ENCODE assay signal across 9 cellular contexts in the genomic region with DNA sequence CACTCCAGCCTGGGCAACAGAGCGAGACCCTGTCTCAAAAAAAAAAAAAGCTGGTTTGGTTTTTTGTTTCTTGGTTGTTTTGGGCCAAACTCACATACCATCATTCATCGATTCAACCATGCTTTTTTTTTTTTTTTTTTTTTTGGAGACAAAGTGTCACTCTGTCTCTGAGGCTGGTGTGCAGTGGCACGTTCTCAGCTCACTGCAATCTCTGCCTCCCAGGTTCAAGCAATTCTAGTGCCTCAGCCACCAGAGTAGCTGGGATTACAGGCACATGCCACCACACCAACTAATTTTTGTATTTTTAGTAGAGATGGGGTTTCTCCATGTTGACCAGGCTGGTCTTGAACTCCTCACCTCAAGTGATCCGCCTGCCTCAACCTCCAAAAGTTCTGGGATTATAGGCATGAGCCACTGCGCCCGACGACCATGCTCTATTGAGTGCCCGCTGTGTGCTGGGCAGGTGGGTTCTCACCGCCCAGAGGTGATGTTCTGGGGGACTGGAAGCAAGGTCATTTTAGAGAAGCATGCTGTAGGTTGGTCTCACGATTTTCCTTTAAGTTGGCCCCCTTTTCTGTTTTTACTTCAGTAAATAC.
A peak's percentile ranks its signal among the peaks of the same experiment; 100 is the strongest.
DNase-seq lines count a peak whose midpoint lies in the region; ATAC-seq and TF ChIP-seq lines count a peak whose summit lies in the region.
"Had no signal": no experiment of that assay in that cellular context is flagged by ENCODE, and none has a peak within 500 bp of the region (broad histone marks: within the 10 kb centered on the region; RNA-seq: fewer than 3 reads in every experiment).

No MANE protein-coding gene starts in this region.

- no peaks in the 10 kb centered on the region for H3K79me2 ChIP-seq in parathyroid adenoma

- H3K4me1 ChIP-seq in BLaER1 treated with 17β-estradiol and CSF1 and Interleukin-3, amounts not matched to agents 10 nM and 100 nM = peaks cover 62 to 92% (median 81%) of the 10 kb centered on the region in 10 experiments
- peaks cover 33% of the 10 kb centered on the region for H3K4me1 ChIP-seq in parathyroid adenoma

- H3K27me3 ChIP-seq in BLaER1 treated with 17β-estradiol and CSF1 and Interleukin-3, amounts not matched to agents 10 nM and 100 nM = no peaks in the 10 kb centered on the region
- H3K27me3 ChIP-seq in parathyroid adenoma (ENCODE audit: control insufficient read depth, insufficient read depth, low read length) = no peaks in the 10 kb centered on the region

- H4K20me1 ChIP-seq in BLaER1 treated with 17β-estradiol and CSF1 and Interleukin-3, amounts not matched to agents 10 nM and 100 nM = no peaks in the 10 kb centered on the region

- peak overlapping the region; percentile 11 to 97 (median 60); a peak in 16 of 22 replicates for H3K9ac ChIP-seq in BLaER1 treated with 17β-estradiol and CSF1 and Interleukin-3, amounts not matched to agents 10 nM and 100 nM
- no peak overlapping the region for H3K9ac ChIP-seq in parathyroid adenoma

- peak overlapping the region in 1 of 10 experiments; percentile 35; a peak in 2 of 20 replicates for H3K4me3 ChIP-seq in BLaER1 treated with 17β-estradiol and CSF1 and Interleukin-3, amounts not matched to agents 10 nM and 100 nM
- no peak overlapping the region for H3K4me3 ChIP-seq in coronary artery
- H3K4me3 ChIP-seq in parathyroid adenoma (ENCODE audit: low read depth, low read length) = no peak overlapping the region

- ATAC-seq in GM18505 (IDR thresholded peaks at IDR 0.05; ENCODE audit: unreplicated experiment) = no peak

- no peaks in the 10 kb centered on the region for H3K9me3 ChIP-seq in BLaER1 treated with 17β-estradiol and CSF1 and Interleukin-3, amounts not matched to agents 10 nM and 100 nM (replicated peaks in 1 of 11)
- no peaks in the 10 kb centered on the region for H3K9me3 ChIP-seq in KOPT-K1 (ENCODE audit: insufficient read depth, low read length, poor library complexity, severe bottlenecking)
- H3K9me3 ChIP-seq in parathyroid adenoma (ENCODE audit: control insufficient read depth, low read length) = no peaks in the 10 kb centered on the region

- TF ChIP-seq CTCF in coronary artery (IDR thresholded peaks at IDR 0.05) = no peak
- no peak for TF ChIP-seq CTCF in parathyroid adenoma (IDR thresholded peaks at IDR 0.05)
- no peak for TF ChIP-seq CTCF in GM20000 (IDR thresholded peaks at IDR 0.05; ENCODE audit: extremely low read depth, missing control alignments)

- no peak overlapping the region for H2AFZ ChIP-seq in parathyroid adenoma

- no peaks in the 10 kb centered on the region for H3K36me3 ChIP-seq in BLaER1 treated with 17β-estradiol and CSF1 and Interleukin-3, amounts not matched to agents 10 nM and 100 nM
- H3K36me3 ChIP-seq in KOPT-K1 (ENCODE audit: insufficient read depth, low read length) (no peaks in the 10 kb centered on the region), parathyroid adenoma (ENCODE audit: control insufficient read depth, insufficient read depth, low read length) (no peaks in the 10 kb centered on the region)

- peak overlapping the region; percentile 59 to 99 (median 97); a peak in 20 of 22 replicates for H3K27ac ChIP-seq in BLaER1 treated with 17β-estradiol and CSF1 and Interleukin-3, amounts not matched to agents 10 nM and 100 nM
- H3K27ac ChIP-seq in KOPT-K1 (ENCODE audit: low read depth, low read length, poor library complexity, severe bottlenecking) (peak overlapping the region; percentile 99), coronary artery (peak overlapping the region; percentile 97 to 100), parathyroid adenoma (peak overlapping the region; percentile 22)

- no peak for TF ChIP-seq POLR2A in GM18505 (IDR thresholded peaks at IDR 0.05; ENCODE audit: borderline replicate concordance, extremely low read depth, insufficient read depth, insufficient read length)

- no peak for DNase-seq in coronary artery (ENCODE audit: low spot score)
- no peak for DNase-seq in GM20000 (ENCODE audit: low spot score)
- DNase-seq in cortex of kidney (lab: John Stamatoyannopoulos, UW) = no peak
- no peak for DNase-seq in central memory CD4-positive, alpha-beta T cell
- DNase-seq: NCI-H526 treated with DMSO at 0.1 percent for 48 hours had no signal

- H3K4me2 ChIP-seq in BLaER1 treated with 17β-estradiol and CSF1 and Interleukin-3, amounts not matched to agents 10 nM and 100 nM = peak overlapping the region; percentile 88 to 99 (median 94)
- no peak overlapping the region for H3K4me2 ChIP-seq in parathyroid adenoma (ENCODE audit: low read length)

Comparison
In these comparisons a context has a peak if more than half of its experiments do, and no peak if none do; other contexts are left out.
1. H3K27ac ChIP-seq: peak in every context shown above with its lines; median percentile 99 in KOPT-K1; 98 in coronary artery; 97 in BLaER1 treated with 17β-estradiol and CSF1 and Interleukin-3, amounts not matched to agents 10 nM and 100 nM; 22 in parathyroid adenoma.